ENCODE assay signal across 9 cellular contexts in the genomic region with DNA sequence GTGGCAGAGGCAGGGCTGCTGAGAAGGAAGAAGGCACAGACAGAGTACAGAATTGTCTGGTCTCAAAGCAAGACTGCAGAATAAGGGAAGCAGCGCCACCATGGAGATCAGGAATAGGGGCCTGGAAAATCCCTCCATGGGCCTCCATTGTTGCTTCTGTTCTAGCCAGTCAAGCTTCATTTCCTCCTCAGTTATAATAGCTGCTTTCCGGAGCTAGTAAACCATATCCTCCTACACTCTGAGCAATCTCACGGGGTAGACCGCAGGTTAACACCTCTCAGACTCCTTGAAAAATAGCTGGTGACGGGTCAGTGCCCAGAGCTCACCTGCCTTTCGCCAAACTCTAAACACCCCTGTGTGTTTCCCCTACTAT. TPM values are rescaled to one million over a fixed set of nuclear protein-coding genes. Genes with fewer than 3 reads are reported as not detected.
DNase-seq lines count a peak whose midpoint lies in the region; ATAC-seq and TF ChIP-seq lines count a peak whose summit lies in the region.
"Had no signal": no experiment of that assay in that cellular context is flagged by ENCODE, and none has a peak within 500 bp of the region (broad histone marks: within the 10 kb centered on the region; RNA-seq: fewer than 3 reads in every experiment).

No MANE protein-coding gene starts in this region.

- no peaks in the 10 kb centered on the region for H3K9me3 Mint-ChIP-seq in stimulated activated naive CD8-positive, alpha-beta T cell treated with anti-CD3 and anti-CD28 coated beads, Interleukin-15, Interleukin-2, amounts not matched to agents 100 ng/mL and 50 ng/mL, for 24 hours
- no peaks in the 10 kb centered on the region for H3K9me3 Mint-ChIP-seq in endodermal cell

- TF ChIP-seq CTCF in left ventricle myocardium inferior (IDR thresholded peaks at IDR 0.05; ENCODE audit: borderline replicate concordance) (no peak), endodermal cell (conservative IDR thresholded peaks at IDR 0.05) (no peak)

- DNase-seq in left ventricle myocardium inferior: no peak
- no peak for DNase-seq in Right ventricle myocardium inferior (ENCODE audit: missing footprints)
- DNase-seq in activated CD4-positive, alpha-beta T cell treated with anti-CD3 and anti-CD28 coated beads for 24 hours (ENCODE audit: low read depth in 2 of 2): peak; percentile 11 to 29
- DNase-seq in glomerular endothelial cell (ENCODE audit: extremely low read depth, low read depth, low spot score): peak; percentile 18
- no peak for DNase-seq in endodermal cell
- DNase-seq in HEK293T (ENCODE audit: extremely low spot score): no peak
- DNase-seq: DND-41 had no signal

- H3K36me3 Mint-ChIP-seq in stimulated activated naive CD8-positive, alpha-beta T cell treated with anti-CD3 and anti-CD28 coated beads, Interleukin-15, Interleukin-2, amounts not matched to agents 100 ng/mL and 50 ng/mL, for 24 hours (ENCODE audit: low read depth): peaks cover 5% of the 10 kb centered on the region
- no peaks in the 10 kb centered on the region for H3K36me3 Mint-ChIP-seq in endodermal cell (ENCODE audit: low read depth)

- H3K4me1 ChIP-seq in left ventricle myocardium inferior (peaks cover 19% of the 10 kb centered on the region), endodermal cell (ENCODE audit: control insufficient read depth, insufficient read depth, low read length) (no peaks in the 10 kb centered on the region)

- peak overlapping the region; percentile 86 for H3K27ac Mint-ChIP-seq in stimulated activated naive CD8-positive, alpha-beta T cell treated with anti-CD3 and anti-CD28 coated beads, Interleukin-15, Interleukin-2, amounts not matched to agents 100 ng/mL and 50 ng/mL, for 24 hours
- no peak overlapping the region for H3K27ac Mint-ChIP-seq in endodermal cell

- H3K27ac ChIP-seq in left ventricle myocardium inferior (replicated peaks) (peak overlapping the region; percentile 91), endodermal cell (ENCODE audit: low read depth, low read length) (no peak overlapping the region)

- WGBS in endodermal cell (ENCODE audit: insufficient coverage in 1 of 2, insufficient read length in 1 of 2), 2 experiments: 73 to 85% methylated on average over 5 to 6 of the region's 6 CpGs

- H3K4me1 Mint-ChIP-seq in stimulated activated naive CD8-positive, alpha-beta T cell treated with anti-CD3 and anti-CD28 coated beads, Interleukin-15, Interleukin-2, amounts not matched to agents 100 ng/mL and 50 ng/mL, for 24 hours (ENCODE audit: low read depth): peaks cover 80% of the 10 kb centered on the region
- H3K4me1 Mint-ChIP-seq in endodermal cell: no peaks in the 10 kb centered on the region

- H3K36me3 ChIP-seq in left ventricle myocardium inferior (no peaks in the 10 kb centered on the region), endodermal cell (ENCODE audit: control insufficient read depth, insufficient read depth, low read length) (no peaks in the 10 kb centered on the region)

- POLR2A ChIA-PET in HEK293T (lab: Yijun Ruan, JAX): interaction anchor here (1.9 to 10.9 kb wide), 3 partner anchors 13 to 47 kb away, joined by 7 to 113 read pairs (median 16); no protein-coding TSS in a partner anchor

- H3K9ac ChIP-seq in endodermal cell (ENCODE audit: extremely low read depth, low read length, poor library complexity, severe bottlenecking): no peak overlapping the region

- H3K4me3 ChIP-seq in left ventricle myocardium inferior (peak overlapping the region; percentile 67), endodermal cell (ENCODE audit: low read length) (no peak overlapping the region)

- H3K27me3 Mint-ChIP-seq in stimulated activated naive CD8-positive, alpha-beta T cell treated with anti-CD3 and anti-CD28 coated beads, Interleukin-15, Interleukin-2, amounts not matched to agents 100 ng/mL and 50 ng/mL, for 24 hours: no peaks in the 10 kb centered on the region
- H3K27me3 Mint-ChIP-seq in endodermal cell (ENCODE audit: insufficient read depth): peaks cover 15% of the 10 kb centered on the region

- peak overlapping the region; percentile 82 for H3K4me3 Mint-ChIP-seq in stimulated activated naive CD8-positive, alpha-beta T cell treated with anti-CD3 and anti-CD28 coated beads, Interleukin-15, Interleukin-2, amounts not matched to agents 100 ng/mL and 50 ng/mL, for 24 hours
- H3K4me3 Mint-ChIP-seq in endodermal cell: no peak overlapping the region

- intact Hi-C loops in left ventricle myocardium inferior (cut with micrococcal nuclease): no loop called here
- intact Hi-C loops in Right ventricle myocardium inferior (cut with DNase I): loop anchor here (1.0 kb wide), 1 partner anchor 47 kb away; no protein-coding TSS in a partner anchor

- H3K27me3 ChIP-seq in left ventricle myocardium inferior (ENCODE audit: low read depth) (peaks cover 10% of the 10 kb centered on the region), endodermal cell (ENCODE audit: control insufficient read depth, insufficient read depth, low read length, poor library complexity, severe bottlenecking) (peaks cover 20% of the 10 kb centered on the region)

- CTCF ChIA-PET in HEK293T (lab: Yijun Ruan, JAX): interaction anchor here (0.5 to 4.7 kb wide), 7 partner anchors 8 to 74 kb away, joined by 3 to 21 read pairs (median 5); a partner anchor contains a TSS

- ATAC-seq in Right ventricle myocardium inferior (no peak), HG03066 (IDR thresholded peaks at IDR 0.05; ENCODE audit: low read depth, unreplicated experiment) (peak; percentile 60)

- H3K9me3 ChIP-seq in left ventricle myocardium inferior (replicated peaks): peaks cover 7% of the 10 kb centered on the region
- H3K9me3 ChIP-seq in endodermal cell (ENCODE audit: control insufficient read depth, low read length): no peaks in the 10 kb centered on the region

TF ChIP-seq in HEK293T, 16 proteins besides CTCF, POLR2A, EP300 and RAD21:
- TF ChIP-seq FOXM1 (IDR thresholded peaks at IDR 0.05; ENCODE audit: borderline replicate concordance) (no peak), BHLHE40 (IDR thresholded peaks at IDR 0.05; ENCODE audit: borderline replicate concordance) (no peak), ELF4 (IDR thresholded peaks at IDR 0.05) (no peak), HDGF (IDR thresholded peaks at IDR 0.05; ENCODE audit: borderline replicate concordance) (no peak), CTBP1 (IDR thresholded peaks at IDR 0.05; ENCODE audit: borderline replicate concordance) (no peak), SUZ12 (IDR thresholded peaks at IDR 0.05) (no peak), ARNT (IDR thresholded peaks at IDR 0.05) (no peak), L3MBTL2 (conservative IDR thresholded peaks at IDR 0.05) (no peak), FOXK2 (IDR thresholded peaks at IDR 0.05) (no peak), ZNF384 (IDR thresholded peaks at IDR 0.05) (no peak), SP1 (IDR thresholded peaks at IDR 0.05) (no peak), TARDBP (IDR thresholded peaks at IDR 0.05) (no peak), FOXA1 (IDR thresholded peaks at IDR 0.05) (no peak), LEF1 (IDR thresholded peaks at IDR 0.05; ENCODE audit: borderline replicate concordance) (no peak), NFRKB (IDR thresholded peaks at IDR 0.05) (no peak)
- TF ChIP-seq, protein P1, sequence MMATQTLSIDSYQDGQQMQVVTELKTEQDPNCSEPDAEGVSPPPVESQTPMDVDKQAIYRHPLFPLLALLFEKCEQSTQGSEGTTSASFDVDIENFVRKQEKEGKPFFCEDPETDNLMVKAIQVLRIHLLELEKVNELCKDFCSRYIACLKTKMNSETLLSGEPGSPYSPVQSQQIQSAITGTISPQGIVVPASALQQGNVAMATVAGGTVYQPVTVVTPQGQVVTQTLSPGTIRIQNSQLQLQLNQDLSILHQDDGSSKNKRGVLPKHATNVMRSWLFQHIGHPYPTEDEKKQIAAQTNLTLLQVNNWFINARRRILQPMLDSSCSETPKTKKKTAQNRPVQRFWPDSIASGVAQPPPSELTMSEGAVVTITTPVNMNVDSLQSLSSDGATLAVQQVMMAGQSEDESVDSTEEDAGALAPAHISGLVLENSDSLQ (IDR thresholded peaks at IDR 0.05): no peak

RNA-seq across cellular contexts. Expression of a gene that starts 0.6 kb away (rescaled TPM):
- total RNA-seq in left ventricle myocardium inferior: 9.1 TPM
- total RNA-seq in Right ventricle myocardium inferior: 8.8 TPM
- 0.48 and 1.8 TPM in 2 replicates for total RNA-seq in glomerular endothelial cell
- total RNA-seq in endodermal cell: 1 to 10 TPM in 1 of 2 donors, under 1 TPM in 1; 0.24 to 1.8 TPM
- polyA plus RNA-seq in endodermal cell (2013, experiment 1 of 2): 0.25 TPM
- 0.25 TPM for polyA plus RNA-seq in endodermal cell (2013, experiment 2 of 2)

RNA-seq across cellular contexts. Expression of a gene that starts 11.5 kb away (rescaled TPM):
- total RNA-seq in left ventricle myocardium inferior: 15.8 TPM
- total RNA-seq in Right ventricle myocardium inferior: 19.7 TPM
- 0.53 and 0.99 TPM in 2 replicates for total RNA-seq in glomerular endothelial cell
- total RNA-seq in endodermal cell: 10 to 100 TPM in 1 of 2 donors, 1 to 10 TPM in 1; 4.9 to 19.0 TPM
- 2.2 TPM for polyA plus RNA-seq in endodermal cell (2013, experiment 1 of 2)
- 2.6 TPM for polyA plus RNA-seq in endodermal cell (2013, experiment 2 of 2)

RNA-seq across cellular contexts. Expression of a gene that starts 27.0 kb away (rescaled TPM):
- total RNA-seq in left ventricle myocardium inferior: 63.4 TPM
- total RNA-seq in Right ventricle myocardium inferior: 64.1 TPM
- total RNA-seq in glomerular endothelial cell: 116 and 138 TPM in 2 replicates
- 100 to 1,000 TPM; 209 to 233 TPM for total RNA-seq in endodermal cell
- 186 TPM for polyA plus RNA-seq in endodermal cell (2013, experiment 1 of 2)
- 176 TPM for polyA plus RNA-seq in endodermal cell (2013, experiment 2 of 2)

Comparison
In these comparisons a context has a peak if more than half of its experiments do, and no peak if none do; other contexts are left out.
1. DNase-seq: peak in activated CD4-positive, alpha-beta T cell treated with anti-CD3 and anti-CD28 coated beads for 24 hours (2 of 2) and glomerular endothelial cell (single experiment); none in left ventricle myocardium inferior (single experiment), Right ventricle myocardium inferior (single experiment), endodermal cell (single experiment) and HEK293T (single experiment).